In the genomic region with DNA sequence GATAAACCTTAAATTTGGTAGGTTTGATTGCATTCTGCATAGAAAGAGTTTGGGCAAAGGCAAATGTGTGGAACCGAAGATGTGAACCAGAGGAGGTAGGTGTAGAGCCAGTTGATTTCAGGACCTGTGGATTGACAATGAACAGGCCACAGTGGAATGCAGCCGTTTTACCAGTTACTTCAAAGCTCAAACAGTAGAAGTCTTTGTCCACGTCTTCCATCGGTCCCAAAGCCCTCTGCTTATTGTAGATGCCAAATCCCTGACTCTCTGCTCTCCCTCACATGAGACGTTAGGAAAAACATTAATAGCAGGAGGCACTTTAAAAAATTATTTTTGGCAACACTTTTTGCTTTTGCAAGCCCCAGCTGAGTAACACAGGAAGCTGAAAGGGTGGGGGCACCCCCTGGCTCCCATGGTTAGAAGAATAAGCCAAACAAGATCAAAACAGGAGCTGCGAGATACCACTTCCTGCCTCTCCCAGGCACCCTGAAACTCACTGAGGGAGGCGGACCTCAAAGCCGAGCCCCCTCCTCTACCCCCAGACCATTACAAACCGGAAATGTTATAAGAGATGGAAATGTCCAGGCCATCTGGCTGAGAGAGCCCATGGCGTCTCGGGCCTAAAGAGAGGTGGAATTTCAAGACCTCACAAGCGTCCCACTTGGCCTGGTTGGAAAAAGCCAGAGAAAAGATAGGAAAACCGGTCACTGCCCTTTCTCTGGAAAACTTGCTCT, we compare ENCODE assay signal across 7 cellular contexts. TPM values are rescaled to one million over a fixed set of nuclear protein-coding genes. Genes with fewer than 3 reads are reported as not detected.
DNase-seq lines count a peak whose midpoint lies in the region; ATAC-seq and TF ChIP-seq lines count a peak whose summit lies in the region.

No MANE protein-coding gene starts in this region.

- peak overlapping the region in 2 of 3 donors; percentile 30 to 72 for H3K27ac ChIP-seq in right lobe of liver

- CTCF ChIA-PET in MCF 10A (lab: Yijun Ruan, JAX) = interaction anchor here (0.5 to 2.6 kb wide), 10 partner anchors 21 to 1370 kb away, joined by 3 to 15 read pairs (median 4); no protein-coding TSS in a partner anchor

- H3K4me1 Mint-ChIP-seq in MCF 10A (ENCODE audit: insufficient read depth, unreplicated experiment) = peaks cover 17% of the 10 kb centered on the region

- BruUV-seq in MCF 10A (replicated peaks; lab: Mats Ljungman, UMichigan) = no TSS peak

- no peaks in the 10 kb centered on the region for H3K27me3 ChIP-seq in right lobe of liver

- H3K9me3 Mint-ChIP-seq in MCF 10A (ENCODE audit: unreplicated experiment) = no peaks in the 10 kb centered on the region

- H3K4me1 ChIP-seq in right lobe of liver = peaks cover 0 to 4% (median 0%) of the 10 kb centered on the region in 4 donors

- H3K9me3 ChIP-seq in right lobe of liver = no peaks in the 10 kb centered on the region

- ATAC-seq in HG03280 (IDR thresholded peaks at IDR 0.05; ENCODE audit: unreplicated experiment) = peak; percentile 62
- ATAC-seq in right lobe of liver = peak; percentile 66 to 81 (median 76)

- H3K27ac Mint-ChIP-seq in MCF 10A (ENCODE audit: low read depth, unreplicated experiment) = no peak overlapping the region

- 35% methylated on average over 11 of the region's 13 CpGs for WGBS in right lobe of liver (ENCODE audit: insufficient coverage, low coverage, low lambda C conversion rate, missing lambda C conversion rate)

- no peak overlapping the region for H3K4me3 Mint-ChIP-seq in MCF 10A (ENCODE audit: unreplicated experiment)

- H3K36me3 Mint-ChIP-seq in MCF 10A (ENCODE audit: insufficient read depth, unreplicated experiment) = no peaks in the 10 kb centered on the region

- H3K4me3 ChIP-seq in right lobe of liver = no peak overlapping the region

- peak; percentile 66 for DNase-seq in GM19238 (ENCODE audit: insufficient read length, low spot score)
- DNase-seq in T1000 (lab: John Stamatoyannopoulos, UW) = peak; percentile 20
- DNase-seq in MCF 10A (ENCODE audit: unreplicated experiment) = peak; percentile 97
- DNase-seq in right lobe of liver = peak in 2 of 3 donors; percentile 43 to 59
- peak; percentile 57 for DNase-seq in stimulated activated CD8-positive, alpha-beta memory T cell treated with anti-CD3 and anti-CD28 coated beads, Interleukin-12 subunit alpha, Interleukin-12 subunit beta, amount 100 ng/mL, for 4 hours (ENCODE audit: low read depth)
- no peak for DNase-seq in NCI-H187 treated with DMSO at 0.1 percent for 48 hours (lab: John Stamatoyannopoulos, UW)

- POLR2A ChIA-PET in MCF 10A (lab: Yijun Ruan, JAX) = interaction anchor here (0.6 to 5.7 kb wide), 13 partner anchors 8 to 208 kb away, joined by 3 to 37 read pairs (median 4); a partner anchor contains a TSS

- intact Hi-C loops in MCF 10A (cut with micrococcal nuclease) (no loop called here), right lobe of liver (cut with DNase I) (loop anchor here in 1 of 2 donors (10.0 kb wide), 1 partner anchor 175 kb away; no protein-coding TSS in a partner anchor)

- no peak for TF ChIP-seq POLR2A in right lobe of liver (IDR thresholded peaks at IDR 0.05)

- H3K27me3 Mint-ChIP-seq in MCF 10A (ENCODE audit: insufficient read depth, unreplicated experiment) = no peaks in the 10 kb centered on the region

- no peak for TF ChIP-seq CTCF in MCF 10A (IDR thresholded peaks at IDR 0.05; ENCODE audit: unreplicated experiment)
- TF ChIP-seq CTCF in right lobe of liver (IDR thresholded peaks at IDR 0.05) = no peak

- H3K36me3 ChIP-seq in right lobe of liver = no peaks in the 10 kb centered on the region

RNA-seq across cellular contexts. Expression of a gene that starts 13.5 kb away (rescaled TPM):
- not detected in 2 replicates for total RNA-seq in MCF 10A (2022)
- 1 to 10 TPM in 5 of 6 experiments, under 1 TPM in 1; 0.95 to 7.7 (median 1.6) TPM for total RNA-seq in right lobe of liver

RNA-seq across cellular contexts. Expression of a gene that starts 15.0 kb away (rescaled TPM):
- total RNA-seq in MCF 10A (2022) (6.8 and 7.1 TPM in 2 replicates), right lobe of liver (1 to 10 TPM in 3 of 6 experiments, under 1 TPM in 3; 0.81 to 1.6 (median 1.0) TPM)

RNA-seq across cellular contexts. Expression of a gene that starts 36.6 kb away (rescaled TPM):
- total RNA-seq in MCF 10A (2022) = 87.8 and 106 TPM in 2 replicates
- total RNA-seq in right lobe of liver = 10 to 100 TPM; 24.9 to 33.9 (median 28.9) TPM

RNA-seq across cellular contexts. Expression of a gene that starts 58.4 kb away (rescaled TPM):
- total RNA-seq in MCF 10A (2022) (20.4 and 23.8 TPM in 2 replicates), right lobe of liver (1 to 10 TPM; 4.6 to 10.0 (median 6.4) TPM)
